ENCODE assay signal across 15 cellular contexts in the genomic region with DNA sequence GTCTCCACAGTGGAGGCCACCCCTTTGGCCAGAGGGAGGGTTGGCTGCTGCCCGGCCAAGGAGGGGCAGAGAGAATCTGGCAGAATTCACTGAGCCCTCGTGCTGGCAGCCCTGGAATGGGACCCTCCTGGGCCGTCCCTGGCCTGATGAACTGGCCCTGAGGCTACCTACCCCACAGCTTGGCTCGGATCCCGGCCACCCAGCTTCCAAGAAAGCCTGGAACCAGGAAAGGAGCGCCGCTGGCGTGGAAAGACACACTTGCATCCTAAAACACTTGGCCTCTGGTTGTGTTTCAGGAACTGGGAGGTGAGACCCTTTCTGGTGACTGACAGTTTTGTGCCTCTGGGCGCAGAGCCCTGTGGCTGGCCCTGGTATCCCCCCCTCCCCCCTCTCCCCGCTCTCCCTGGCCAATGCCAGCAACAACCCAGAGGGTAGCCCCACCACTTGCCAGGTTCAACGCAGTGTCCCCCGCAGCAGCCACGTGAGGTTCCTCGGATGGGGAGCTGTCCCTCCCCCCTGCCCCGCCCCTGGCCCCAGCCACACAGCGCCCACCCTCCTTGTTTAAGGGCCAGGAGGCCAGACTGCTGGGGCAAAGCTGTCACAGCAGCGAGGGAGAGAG. TPM values are rescaled to one million over a fixed set of nuclear protein-coding genes. Genes with fewer than 3 reads are reported as not detected.
DNase-seq lines count a peak whose midpoint lies in the region; FAIRE-seq and TF ChIP-seq lines count a peak whose summit lies in the region.
"Had no signal": no experiment of that assay in that cellular context is flagged by ENCODE, and none has a peak within 500 bp of the region (broad histone marks: within the 10 kb centered on the region; RNA-seq: fewer than 3 reads in every experiment).

No MANE protein-coding gene starts in this region.

- H4K91ac ChIP-seq in neuronal stem cell (ENCODE audit: low read depth, low read length, poor library complexity) = no peak overlapping the region

- BruUV-seq in endothelial cell of umbilical vein (replicated peaks; lab: Mats Ljungman, UMichigan) = no TSS peak

- H2BK5ac ChIP-seq in neuronal stem cell (ENCODE audit: low read length) = no peak overlapping the region

- no peak overlapping the region for H2BK12ac ChIP-seq in neuronal stem cell (ENCODE audit: low read length)

- CTCF ChIA-PET in endothelial cell of umbilical vein (lab: Charles Lee) = interaction anchor here (0.7 to 1.5 kb wide), 2 partner anchors 12 to 466 kb away, joined by 3 to 4 read pairs; no protein-coding TSS in a partner anchor

- dilution Hi-C loops in endothelial cell of umbilical vein (cut with MboI; ENCODE audit: extremely low pct_ligation_motif_present, low sequenced_read_pairs) = no loop called here

- FAIRE-seq in endothelial cell of umbilical vein (lab: Jason Lieb, UNC) (no peak), RCC 7860 (lab: Jason Lieb, UNC) (no peak)
- FAIRE-seq: colon, islet of Langerhans, small intestine had no signal

- H3K4me2 ChIP-seq in endothelial cell of umbilical vein (ENCODE audit: insufficient read depth, low read length) (no peak overlapping the region), neuronal stem cell (ENCODE audit: insufficient read depth, low read length, poor library complexity, severe bottlenecking) (peak overlapping the region; percentile 49)

- peak overlapping the region; percentile 34 for H2BK15ac ChIP-seq in neuronal stem cell (ENCODE audit: low read length)

- no peak overlapping the region for H3K23ac ChIP-seq in neuronal stem cell (ENCODE audit: low read depth, low read length, poor library complexity)

- no peaks in the 10 kb centered on the region for H3K79me2 ChIP-seq in endothelial cell of umbilical vein (ENCODE audit: control insufficient read depth, insufficient read depth, low read length)

- peak overlapping the region; percentile 4 for H2AK5ac ChIP-seq in neuronal stem cell (ENCODE audit: low read depth, low read length)

- no peak overlapping the region for H3K4ac ChIP-seq in neuronal stem cell (ENCODE audit: low read length)

- peaks cover 19% of the 10 kb centered on the region for H3K4me1 ChIP-seq in left ventricle myocardium inferior
- no peaks in the 10 kb centered on the region for H3K4me1 ChIP-seq in endothelial cell of umbilical vein (ENCODE audit: control insufficient read depth, extremely low read depth, insufficient read depth, low read length)
- H3K4me1 ChIP-seq in neuronal stem cell (ENCODE audit: control insufficient read depth in 2 of 2, insufficient read depth in 1 of 2, low read depth in 1 of 2, low read length in 2 of 2) = peaks cover 21 to 43% of the 10 kb centered on the region in 2 donors
- H3K4me1 ChIP-seq: SJSA1 had no signal

- peak overlapping the region; percentile 24 for H3K18ac ChIP-seq in neuronal stem cell (ENCODE audit: low read length)

- no peaks in the 10 kb centered on the region for H3K9me1 ChIP-seq in endothelial cell of umbilical vein (replicated peaks; ENCODE audit: control insufficient read depth, extremely low read depth, insufficient read depth, low read length)

- no peak overlapping the region for H4K8ac ChIP-seq in neuronal stem cell (ENCODE audit: low read depth, low read length)

- H3K27me3 ChIP-seq in left ventricle myocardium inferior (ENCODE audit: low read depth) (peaks cover 98% of the 10 kb centered on the region), endothelial cell of umbilical vein (ENCODE audit: control insufficient read depth in 2 of 2, insufficient read depth in 2 of 2, low read length in 2 of 2) (peaks cover 29 to 31% of the 10 kb centered on the region in 2 experiments), neuronal stem cell (ENCODE audit: control insufficient read depth in 3 of 3, insufficient read depth in 3 of 3, low read depth in 1 of 3, low read length in 3 of 3) (peaks cover 0 to 71% (median 18%) of the 10 kb centered on the region in 3 experiments)

- DNase-seq in left ventricle myocardium inferior (no peak), cardiac septum (ENCODE audit: low spot score) (no peak), endothelial cell of umbilical vein (ENCODE audit: low read depth, low spot score) (no peak), neuronal stem cell (ENCODE audit: low spot score) (no peak), RCC 7860 (ENCODE audit: low spot score) (no peak), inferior parietal cortex (ENCODE audit: extremely low spot score) (no peak), DMS53 treated with DMSO at 0.1 percent for 48 hours (lab: John Stamatoyannopoulos, UW; ENCODE audit: unreplicated experiment) (no peak), putamen (ENCODE audit: low spot score) (no peak)
- DNase-seq: activated CD8-positive, alpha-beta memory T cell treated with anti-CD3 and anti-CD28 coated beads, Interleukin-2, amount 10 ng/mL, durations not matched to agents 7 days and 5 days; DMS153; NCI-H774; small intestine had no signal

- no peaks in the 10 kb centered on the region for H4K20me1 ChIP-seq in endothelial cell of umbilical vein (replicated peaks; ENCODE audit: control insufficient read depth, extremely low read depth, insufficient read depth, low read length)

- H3K79me1 ChIP-seq in neuronal stem cell (ENCODE audit: low read depth, low read length) = no peaks in the 10 kb centered on the region

- H3K36me3 ChIP-seq in left ventricle myocardium inferior (no peaks in the 10 kb centered on the region), endothelial cell of umbilical vein (ENCODE audit: control insufficient read depth in 2 of 2, extremely low read depth in 1 of 2, insufficient read depth in 2 of 2, low read length in 2 of 2) (no peaks in the 10 kb centered on the region), neuronal stem cell (replicated peaks in 1 of 2; ENCODE audit: control insufficient read depth in 2 of 2, insufficient read depth in 2 of 2, low read length in 2 of 2) (no peaks in the 10 kb centered on the region)
- H3K36me3 ChIP-seq: SJSA1 had no signal

- H2AFZ ChIP-seq in endothelial cell of umbilical vein (ENCODE audit: low read depth, low read length) (no peak overlapping the region), neuronal stem cell (ENCODE audit: low read length) (peak overlapping the region; percentile 81)

- H2BK120ac ChIP-seq in neuronal stem cell (ENCODE audit: low read depth, low read length) = no peak overlapping the region

- H3K27ac ChIP-seq in left ventricle myocardium inferior (replicated peaks) (peak overlapping the region; percentile 23), endothelial cell of umbilical vein (ENCODE audit: insufficient read depth, low read depth, low read length) (no peak overlapping the region), neuronal stem cell (replicated peaks; ENCODE audit: low read length) (no peak overlapping the region)
- H3K27ac ChIP-seq: SJSA1 had no signal

- TF ChIP-seq CTCF in left ventricle myocardium inferior (IDR thresholded peaks at IDR 0.05; ENCODE audit: borderline replicate concordance) (no peak), endothelial cell of umbilical vein (IDR thresholded peaks at IDR 0.05; ENCODE audit: extremely low read depth in 1 of 2, insufficient read depth in 1 of 2, low read depth in 1 of 2, low read length in 2 of 2) (no peak)

- POLR2A ChIA-PET in endothelial cell of umbilical vein (lab: Charles Lee) = no interaction called here

- no peak for TF ChIP-seq POLR2A in endothelial cell of umbilical vein (IDR thresholded peaks at IDR 0.05; ENCODE audit: low read depth, low read length)

- WGBS in neuronal stem cell (ENCODE audit: extremely low coverage in 2 of 2, insufficient read length in 2 of 2, insufficient replicate concordance in 1 of 2), 2 donors = no CpG with 5 or more reads among the region's 17 CpGs

- H3K9me3 ChIP-seq in left ventricle myocardium inferior (replicated peaks) (no peaks in the 10 kb centered on the region), endothelial cell of umbilical vein (replicated peaks; ENCODE audit: control insufficient read depth, insufficient read depth, low read length) (no peaks in the 10 kb centered on the region), neuronal stem cell (replicated peaks in 1 of 2; ENCODE audit: control insufficient read depth in 2 of 2, insufficient read depth in 1 of 2, low read depth in 1 of 2, low read length in 2 of 2) (no peaks in the 10 kb centered on the region)
- H3K9me3 ChIP-seq: SJSA1 had no signal

- H3K9ac ChIP-seq in endothelial cell of umbilical vein (replicated peaks; ENCODE audit: extremely low read depth, insufficient read depth, low read length) (no peak overlapping the region), neuronal stem cell (ENCODE audit: low read depth, low read length, poor library complexity) (peak overlapping the region; percentile 45)

- H3K4me3 ChIP-seq in left ventricle myocardium inferior (peak overlapping the region; percentile 35), endothelial cell of umbilical vein (replicated peaks in 1 of 3; ENCODE audit: insufficient read depth in 1 of 3, low read depth in 1 of 3, low read length in 3 of 3) (no peak overlapping the region), neuronal stem cell (ENCODE audit: low read length in 2 of 2) (no peak overlapping the region)
- H3K4me3 ChIP-seq: SJSA1 had no signal

- H3K14ac ChIP-seq in neuronal stem cell (ENCODE audit: low read length) = no peak overlapping the region

- intact Hi-C loops in left ventricle myocardium inferior (cut with micrococcal nuclease) = loop anchor here (10.0 kb wide), 1 partner anchor 337 kb away; the partner anchor contains the start of gene NDUFA6
- intact Hi-C loops in cardiac septum (cut with DNase I) = loop anchor here (10.0 kb wide), 1 partner anchor 467 kb away; the partner anchor contains the start of gene SEPTIN3
- intact Hi-C loops in endothelial cell of umbilical vein (cut with micrococcal nuclease) = loop anchor here (10.0 kb wide), 1 partner anchor 157 kb away; the partner anchor contains the start of gene TCF20

TF ChIP-seq in endothelial cell of umbilical vein, 7 proteins besides CTCF, POLR2A, EP300 and RAD21 (continues in another document):
- TF ChIP-seq MYC (IDR thresholded peaks at IDR 0.05; ENCODE audit: low read depth, low read length) (no peak), POLR2AphosphoS5 (IDR thresholded peaks at IDR 0.05; ENCODE audit: insufficient read depth, low read depth, low read length) (no peak), JUN (IDR thresholded peaks at IDR 0.05; ENCODE audit: borderline replicate concordance, insufficient read depth, insufficient read length, low read depth) (no peak), EZH2 (IDR thresholded peaks at IDR 0.05; ENCODE audit: borderline replicate concordance, low read depth, low read length, severe bottlenecking) (peak; percentile 7)

RNA-seq across cellular contexts. Expression of gene NFAM1, which starts 0.7 kb away (rescaled TPM):
- total RNA-seq in left ventricle myocardium inferior (1.2 TPM), cardiac septum (1.5 TPM), endothelial cell of umbilical vein (not detected in 2 replicates)
- not detected in 2 replicates for polyA plus RNA-seq in endothelial cell of umbilical vein
- polyA plus RNA-seq in endothelial cell of umbilical vein (2011; cell fraction: cytosol; rRNA removed) = not detected in 2 replicates
- polyA plus RNA-seq in endothelial cell of umbilical vein (2011; cell fraction: nucleus; rRNA removed) = not detected in 2 replicates
- not detected in 2 replicates for polyA plus RNA-seq in endothelial cell of umbilical vein (2012)
- polyA minus RNA-seq in endothelial cell of umbilical vein = not detected in 2 replicates
- not detected for polyA minus RNA-seq in endothelial cell of umbilical vein (2011; cell fraction: cytosol; rRNA and poly(A)+ RNA removed)
- polyA minus RNA-seq in endothelial cell of umbilical vein (2011; cell fraction: nucleus; rRNA and poly(A)+ RNA removed) = not detected in 2 replicates
- 0.13 TPM for polyA plus RNA-seq in neuronal stem cell (2013, experiment 1 of 2)
- 0.14 TPM for polyA plus RNA-seq in neuronal stem cell (2013, experiment 2 of 2)
- total RNA-seq: SJSA1 had no signal
